ENCODE assay signal across 8 cellular contexts in the genomic region with DNA sequence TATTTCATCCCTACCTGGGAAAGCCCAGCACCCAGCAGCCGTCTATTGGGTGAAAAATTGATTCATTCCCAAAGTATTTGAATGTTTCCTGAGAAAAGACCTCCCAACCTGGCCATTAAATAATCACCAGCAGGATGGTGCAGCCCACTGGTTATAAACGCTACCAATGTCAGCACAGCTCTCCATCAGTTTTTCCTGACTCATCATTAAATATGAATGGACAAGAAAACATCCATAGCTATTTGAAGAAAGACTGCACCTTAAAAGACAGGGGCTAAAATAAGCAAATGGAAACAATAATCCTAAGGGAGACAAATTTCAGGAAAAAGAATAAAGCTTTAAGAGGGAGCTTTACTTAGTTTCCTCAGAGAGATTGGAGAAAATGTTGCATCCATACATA.
"Had no signal": no experiment of that assay in that cellular context is flagged by ENCODE, and none has a peak within 500 bp of the region (broad histone marks: within the 10 kb centered on the region; RNA-seq: fewer than 3 reads in every experiment).

No MANE protein-coding gene starts in this region.

- H3K9ac ChIP-seq: GM23248 had no signal

- H3K9me3 Mint-ChIP-seq: IgD-negative memory B cell had no signal

- H3K4me3 ChIP-seq: GM23248 had no signal

- H3K27me3 Mint-ChIP-seq: IgD-negative memory B cell had no signal

- H3K27ac Mint-ChIP-seq: IgD-negative memory B cell had no signal

- DNase-seq: GM23248, GOT3, H9, HCEC 1CT, KG1 had no signal

- H3K4me3 Mint-ChIP-seq: H9, IgD-negative memory B cell had no signal

- FAIRE-seq: H54 had no signal

- H2AFZ ChIP-seq: GM23248 had no signal

- H3K27ac ChIP-seq: GM23248, HL-60 had no signal
